Comparison of ENCODE assay signal across 1 cellular context in the genomic region with DNA sequence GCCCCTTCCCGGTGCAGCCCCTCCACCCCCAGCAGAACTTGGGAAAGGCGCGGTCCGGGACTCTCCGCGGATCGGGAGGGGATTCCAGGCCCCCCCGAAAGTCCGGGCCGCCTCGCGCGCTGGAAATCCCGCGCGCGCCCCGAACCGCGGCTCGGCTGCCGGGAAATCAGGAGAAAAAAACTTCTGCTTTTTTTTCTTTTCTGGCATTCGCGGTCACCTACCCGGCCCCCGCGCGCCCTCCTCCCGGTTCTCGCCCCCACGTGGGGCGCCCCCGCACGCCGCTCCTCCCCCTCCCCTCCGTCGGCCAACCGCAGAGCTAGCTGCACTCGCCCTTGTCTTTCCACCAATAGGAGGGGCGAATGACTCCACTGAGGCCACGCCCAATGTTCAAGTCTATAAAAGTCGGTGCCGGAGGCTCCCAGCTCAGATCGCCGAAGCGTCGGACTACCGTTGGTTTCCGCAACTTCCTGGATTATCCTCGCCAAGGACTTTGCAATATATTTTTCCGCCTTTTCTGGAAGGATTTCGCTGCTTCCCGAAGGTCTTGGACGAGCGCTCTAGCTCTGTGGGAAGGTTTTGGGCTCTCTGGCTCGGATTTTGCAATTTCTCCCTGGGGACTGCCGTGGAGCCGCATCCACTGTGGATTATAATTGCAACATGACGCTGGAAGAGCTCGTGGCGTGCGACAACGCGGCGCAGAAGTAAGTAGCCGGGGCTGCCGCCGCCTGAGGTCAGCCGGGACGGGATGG.
A peak's percentile ranks its signal among the peaks of the same experiment; 100 is the strongest.
TF ChIP-seq lines count a peak whose summit lies in the region.

A gene with protein sequence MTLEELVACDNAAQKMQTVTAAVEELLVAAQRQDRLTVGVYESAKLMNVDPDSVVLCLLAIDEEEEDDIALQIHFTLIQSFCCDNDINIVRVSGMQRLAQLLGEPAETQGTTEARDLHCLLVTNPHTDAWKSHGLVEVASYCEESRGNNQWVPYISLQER (plus strand): TSS at position 426 of the 749 bp plus-strand sequence. CDS start 232 bp downstream, at position 658.

TF ChIP-seq in A549, 52 proteins besides CTCF, POLR2A, EP300 and RAD21 (continued from another document):
- TF ChIP-seq, protein P1, sequence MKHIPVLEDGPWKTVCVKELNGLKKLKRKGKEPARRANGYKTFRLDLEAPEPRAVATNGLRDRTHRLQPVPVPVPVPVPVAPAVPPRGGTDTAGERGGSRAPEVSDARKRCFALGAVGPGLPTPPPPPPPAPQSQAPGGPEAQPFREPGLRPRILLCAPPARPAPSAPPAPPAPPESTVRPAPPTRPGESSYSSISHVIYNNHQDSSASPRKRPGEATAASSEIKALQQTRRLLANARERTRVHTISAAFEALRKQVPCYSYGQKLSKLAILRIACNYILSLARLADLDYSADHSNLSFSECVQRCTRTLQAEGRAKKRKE (CRISPR knock-in tag; IDR thresholded peaks at IDR 0.05; ENCODE audit: low read depth): no peak
- no peak for TF ChIP-seq CBX8 (IDR thresholded peaks at IDR 0.05)
- no peak for TF ChIP-seq RCOR1 (IDR thresholded peaks at IDR 0.05; ENCODE audit: low read depth, low read length)
- TF ChIP-seq MYC (IDR thresholded peaks at IDR 0.05; ENCODE audit: borderline replicate concordance, low read length): no peak
- TF ChIP-seq FOXS1 (CRISPR knock-in tag; IDR thresholded peaks at IDR 0.05): no peak
- TF ChIP-seq MAZ (IDR thresholded peaks at IDR 0.05; ENCODE audit: borderline replicate concordance, low read depth, low read length): peak; percentile 44; the same call in 1 of the 2 replicates
- TF ChIP-seq SREBF2 (IDR thresholded peaks at IDR 0.05): no peak
- TF ChIP-seq PHF8 (IDR thresholded peaks at IDR 0.05; ENCODE audit: borderline replicate concordance, low read depth): peak; percentile 56; the same call in 1 of the 2 replicates
- TF ChIP-seq, protein P2, sequence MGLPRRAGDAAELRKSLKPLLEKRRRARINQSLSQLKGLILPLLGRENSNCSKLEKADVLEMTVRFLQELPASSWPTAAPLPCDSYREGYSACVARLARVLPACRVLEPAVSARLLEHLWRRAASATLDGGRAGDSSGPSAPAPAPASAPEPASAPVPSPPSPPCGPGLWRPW (IDR thresholded peaks at IDR 0.05): no peak
- peak; percentile 23 for TF ChIP-seq CHD2 (IDR thresholded peaks at IDR 0.05; ENCODE audit: low read length, partially characterized antibody)
- no peak; the same call in 2 of the 3 replicates for TF ChIP-seq SMC3 (IDR thresholded peaks at IDR 0.05)
- no peak for TF ChIP-seq TP53 (CRISPR knock-in tag; IDR thresholded peaks at IDR 0.05)
- peak; percentile 96 to 97 for TF ChIP-seq JUN (IDR thresholded peaks at IDR 0.05)
- no peak for TF ChIP-seq HOXB5 (CRISPR knock-in tag; IDR thresholded peaks at IDR 0.05)
- no peak for TF ChIP-seq JUNB (IDR thresholded peaks at IDR 0.05)
- no peak for TF ChIP-seq NR3C1 (IDR thresholded peaks at IDR 0.05)
- TF ChIP-seq, protein P3, sequence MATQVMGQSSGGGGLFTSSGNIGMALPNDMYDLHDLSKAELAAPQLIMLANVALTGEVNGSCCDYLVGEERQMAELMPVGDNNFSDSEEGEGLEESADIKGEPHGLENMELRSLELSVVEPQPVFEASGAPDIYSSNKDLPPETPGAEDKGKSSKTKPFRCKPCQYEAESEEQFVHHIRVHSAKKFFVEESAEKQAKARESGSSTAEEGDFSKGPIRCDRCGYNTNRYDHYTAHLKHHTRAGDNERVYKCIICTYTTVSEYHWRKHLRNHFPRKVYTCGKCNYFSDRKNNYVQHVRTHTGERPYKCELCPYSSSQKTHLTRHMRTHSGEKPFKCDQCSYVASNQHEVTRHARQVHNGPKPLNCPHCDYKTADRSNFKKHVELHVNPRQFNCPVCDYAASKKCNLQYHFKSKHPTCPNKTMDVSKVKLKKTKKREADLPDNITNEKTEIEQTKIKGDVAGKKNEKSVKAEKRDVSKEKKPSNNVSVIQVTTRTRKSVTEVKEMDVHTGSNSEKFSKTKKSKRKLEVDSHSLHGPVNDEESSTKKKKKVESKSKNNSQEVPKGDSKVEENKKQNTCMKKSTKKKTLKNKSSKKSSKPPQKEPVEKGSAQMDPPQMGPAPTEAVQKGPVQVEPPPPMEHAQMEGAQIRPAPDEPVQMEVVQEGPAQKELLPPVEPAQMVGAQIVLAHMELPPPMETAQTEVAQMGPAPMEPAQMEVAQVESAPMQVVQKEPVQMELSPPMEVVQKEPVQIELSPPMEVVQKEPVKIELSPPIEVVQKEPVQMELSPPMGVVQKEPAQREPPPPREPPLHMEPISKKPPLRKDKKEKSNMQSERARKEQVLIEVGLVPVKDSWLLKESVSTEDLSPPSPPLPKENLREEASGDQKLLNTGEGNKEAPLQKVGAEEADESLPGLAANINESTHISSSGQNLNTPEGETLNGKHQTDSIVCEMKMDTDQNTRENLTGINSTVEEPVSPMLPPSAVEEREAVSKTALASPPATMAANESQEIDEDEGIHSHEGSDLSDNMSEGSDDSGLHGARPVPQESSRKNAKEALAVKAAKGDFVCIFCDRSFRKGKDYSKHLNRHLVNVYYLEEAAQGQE (IDR thresholded peaks at IDR 0.05): peak; percentile 57; the same call in 1 of the 2 replicates
- TF ChIP-seq EHMT2 (IDR thresholded peaks at IDR 0.05; ENCODE audit: low read depth): no peak
- peak; percentile 56; the same call in 1 of the 2 replicates for TF ChIP-seq RFX5 (IDR thresholded peaks at IDR 0.05)
- TF ChIP-seq FOSB (CRISPR knock-in tag; IDR thresholded peaks at IDR 0.05): peak; percentile 84
- TF ChIP-seq RARB (CRISPR knock-in tag; IDR thresholded peaks at IDR 0.05): no peak
- TF ChIP-seq, protein P4, sequence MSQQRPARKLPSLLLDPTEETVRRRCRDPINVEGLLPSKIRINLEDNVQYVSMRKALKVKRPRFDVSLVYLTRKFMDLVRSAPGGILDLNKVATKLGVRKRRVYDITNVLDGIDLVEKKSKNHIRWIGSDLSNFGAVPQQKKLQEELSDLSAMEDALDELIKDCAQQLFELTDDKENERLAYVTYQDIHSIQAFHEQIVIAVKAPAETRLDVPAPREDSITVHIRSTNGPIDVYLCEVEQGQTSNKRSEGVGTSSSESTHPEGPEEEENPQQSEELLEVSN (IDR thresholded peaks at IDR 0.05; ENCODE audit: borderline replicate concordance, low read depth): no peak
- no peak for TF ChIP-seq KDM5A (IDR thresholded peaks at IDR 0.05)
- TF ChIP-seq EHF (CRISPR knock-in tag; IDR thresholded peaks at IDR 0.05): no peak
- TF ChIP-seq HOXB13 (CRISPR knock-in tag; IDR thresholded peaks at IDR 0.05; ENCODE audit: low read depth): no peak
- TF ChIP-seq CHD4 (IDR thresholded peaks at IDR 0.05; ENCODE audit: borderline replicate concordance): no peak
- TF ChIP-seq RNF2 (IDR thresholded peaks at IDR 0.05; ENCODE audit: borderline replicate concordance, low read depth): no peak
- no peak for TF ChIP-seq FOSL2 (IDR thresholded peaks at IDR 0.05)
- no peak for TF ChIP-seq FOSL2 (CRISPR knock-in tag; IDR thresholded peaks at IDR 0.05)
- no peak for TF ChIP-seq NPAS2 (CRISPR knock-in tag; IDR thresholded peaks at IDR 0.05; ENCODE audit: borderline replicate concordance)
- TF ChIP-seq HOXA7 (CRISPR knock-in tag; IDR thresholded peaks at IDR 0.05): peak; percentile 83
- TF ChIP-seq NFE2L2 (conservative IDR thresholded peaks at IDR 0.05; ENCODE audit: low read length): no peak
- TF ChIP-seq, protein P5, sequence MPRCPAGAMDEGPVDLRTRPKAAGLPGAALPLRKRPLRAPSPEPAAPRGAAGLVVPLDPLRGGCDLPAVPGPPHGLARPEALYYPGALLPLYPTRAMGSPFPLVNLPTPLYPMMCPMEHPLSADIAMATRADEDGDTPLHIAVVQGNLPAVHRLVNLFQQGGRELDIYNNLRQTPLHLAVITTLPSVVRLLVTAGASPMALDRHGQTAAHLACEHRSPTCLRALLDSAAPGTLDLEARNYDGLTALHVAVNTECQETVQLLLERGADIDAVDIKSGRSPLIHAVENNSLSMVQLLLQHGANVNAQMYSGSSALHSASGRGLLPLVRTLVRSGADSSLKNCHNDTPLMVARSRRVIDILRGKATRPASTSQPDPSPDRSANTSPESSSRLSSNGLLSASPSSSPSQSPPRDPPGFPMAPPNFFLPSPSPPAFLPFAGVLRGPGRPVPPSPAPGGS (IDR thresholded peaks at IDR 0.05): peak; percentile 99
- TF ChIP-seq TFCP2L1 (CRISPR knock-in tag; IDR thresholded peaks at IDR 0.05): 0 out of 2 replicates have a peak, but pooled peaks have one; percentile 62
- TF ChIP-seq ZC3H11A (IDR thresholded peaks at IDR 0.05): no peak
- no peak for TF ChIP-seq ZSCAN20 (CRISPR knock-in tag; IDR thresholded peaks at IDR 0.05)
- TF ChIP-seq, protein P6, sequence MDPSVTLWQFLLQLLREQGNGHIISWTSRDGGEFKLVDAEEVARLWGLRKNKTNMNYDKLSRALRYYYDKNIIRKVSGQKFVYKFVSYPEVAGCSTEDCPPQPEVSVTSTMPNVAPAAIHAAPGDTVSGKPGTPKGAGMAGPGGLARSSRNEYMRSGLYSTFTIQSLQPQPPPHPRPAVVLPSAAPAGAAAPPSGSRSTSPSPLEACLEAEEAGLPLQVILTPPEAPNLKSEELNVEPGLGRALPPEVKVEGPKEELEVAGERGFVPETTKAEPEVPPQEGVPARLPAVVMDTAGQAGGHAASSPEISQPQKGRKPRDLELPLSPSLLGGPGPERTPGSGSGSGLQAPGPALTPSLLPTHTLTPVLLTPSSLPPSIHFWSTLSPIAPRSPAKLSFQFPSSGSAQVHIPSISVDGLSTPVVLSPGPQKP (IDR thresholded peaks at IDR 0.05; ENCODE audit: low read depth, low read length): no peak
TF ChIP-seq in A549: peak in this region for 17.
